Comparison of ENCODE assay signal across 38 cellular contexts in genomic region chr9:21233258-21233657, GRCh38. TPM values are rescaled to one million over a fixed set of nuclear protein-coding genes. Genes with fewer than 3 reads are reported as not detected.
"Had no signal": no experiment of that assay in that cellular context is flagged by ENCODE, and none has a peak within 500 bp of the region (broad histone marks: within the 10 kb centered on the region; RNA-seq: fewer than 3 reads in every experiment).

No MANE protein-coding gene starts in this region.

- H3K9me3 ChIP-seq: adrenal gland, body of pancreas, breast epithelium had no signal

- H3K36me3 ChIP-seq: adrenal gland, brain microvascular endothelial cell, breast epithelium had no signal

- H3K4me3 ChIP-seq: adrenal gland, body of pancreas, breast epithelium had no signal

- DNase-seq: activated B cell treated with CpG ODN at 0.5 μM for 24 hours; activated CD4-positive, alpha-beta memory T cell treated with anti-CD3 and anti-CD28 coated beads for 36 hours; activated CD4-positive, alpha-beta T cell treated with anti-CD3 and anti-CD28 coated beads for 4 hours; activated CD4-positive, alpha-beta T cell treated with anti-CD3 and anti-CD28 coated beads, Interleukin-2, amount 10 ng/mL, durations not matched to agents 24 days and 14 days; activated CD4-positive, alpha-beta T cell treated with anti-CD3 and anti-CD28 coated beads, Interleukin-2, amount 50 U/mL, for 1 hour; activated CD4-positive, alpha-beta T cell treated with anti-CD3 and anti-CD28 coated beads, Interleukin-2, amount 50 U/mL, for 4 hours; activated CD4-positive, CD25-positive, alpha-beta regulatory T cell treated with anti-CD3 and anti-CD28 coated beads, Interleukin-2, amount 50 U/mL, for 72 hours; activated CD8-positive, alpha-beta memory T cell treated with anti-CD3 and anti-CD28 coated beads, Interleukin-2, amount 50 U/mL, for 4 hours; activated CD8-positive, alpha-beta T cell treated with anti-CD3 and anti-CD28 coated beads for 36 hours; activated effector memory CD4-positive, alpha-beta T cell treated with anti-CD3 and anti-CD28 coated beads, Interleukin-2, amount 50 U/mL, for 16 hours; activated gamma-delta T cell treated with Interleukin-2 at 50 U/mL for 16 hours; activated naive CD4-positive, alpha-beta T cell; activated naive CD4-positive, alpha-beta T cell treated with anti-CD3 and anti-CD28 coated beads for 36 hours; activated naive CD4-positive, alpha-beta T cell treated with anti-CD3 and anti-CD28 coated beads, Interleukin-2, amount 50 U/mL, for 16 hours; activated naive CD8-positive, alpha-beta T cell treated with anti-CD3 and anti-CD28 coated beads for 36 hours; activated T-cell treated with anti-CD3 and anti-CD28 coated beads for 4 hours; activated T-cell treated with anti-CD3 and anti-CD28 coated beads, Interleukin-2, amount 50 U/mL, for 1 hour; activated T-cell treated with anti-CD3 and anti-CD28 coated beads, Interleukin-2, amount 50 U/mL, for 4 hours; activated T-cell treated with anti-CD3 and anti-CD28 coated beads, Interleukin-2, amount 50 U/mL, for 72 hours; adrenal gland; amniotic stem cell; aorta; body of pancreas; brain microvascular endothelial cell; central memory CD4-positive, alpha-beta T cell; T-helper 1 cell; T-helper 2 cell; T-helper 9 cell had no signal

- H3K27ac ChIP-seq: adrenal gland, body of pancreas, brain microvascular endothelial cell, breast epithelium, VCaP had no signal

- H3K27me3 Mint-ChIP-seq: activated T-helper 17 cell treated with anti-CD3 and anti-CD28 coated beads, Interleukin-2, amount 50 U/mL, for 72 hours had no signal

- H3K36me3 Mint-ChIP-seq: activated CD4-positive, alpha-beta memory T cell treated with anti-CD3 and anti-CD28 coated beads for 36 hours; activated naive CD4-positive, alpha-beta T cell treated with anti-CD3 and anti-CD28 coated beads, Interleukin-2, amount 50 U/mL, for 72 hours; activated naive CD8-positive, alpha-beta T cell treated with anti-CD3 and anti-CD28 coated beads for 36 hours had no signal

- H3K4me3 Mint-ChIP-seq: activated B cell treated with CpG ODN at 0.5 μM for 24 hours; activated CD4-positive, alpha-beta memory T cell treated with anti-CD3 and anti-CD28 coated beads for 36 hours; activated CD4-positive, alpha-beta T cell treated with anti-CD3 and anti-CD28 coated beads, Interleukin-2, amount 10 ng/mL, durations not matched to agents 24 days and 14 days; activated CD8-positive, alpha-beta T cell treated with anti-CD3 and anti-CD28 coated beads for 36 hours; activated naive CD4-positive, alpha-beta T cell treated with anti-CD3 and anti-CD28 coated beads for 36 hours; activated naive CD8-positive, alpha-beta T cell treated with anti-CD3 and anti-CD28 coated beads for 36 hours; activated T-cell treated with anti-CD3 and anti-CD28 coated beads, Interleukin-2, amount 50 U/mL, for 4 hours; activated T-cell treated with anti-CD3 and anti-CD28 coated beads, Interleukin-2, amount 50 U/mL, for 72 hours; activated T-helper 1 cell treated with anti-CD3 and anti-CD28 coated beads, Interleukin-12 subunit alpha, Interleukin-12 subunit beta, Interleukin-2, Interleukin-4 antibody, amounts not matched to agents 30 ng/mL and 10 ng/mL and 1 ng/mL, durations not matched to agents 14 hours and 24 hours and 36 hours; activated T-helper 17 cell treated with anti-CD3 and anti-CD28 coated beads, Interleukin-2, amount 50 U/mL, for 72 hours; T-helper 1 cell treated with Interleukin-12 subunit alpha and Interleukin-12 subunit beta and Interleukin-4 antibody, amounts not matched to agents 30 μg/mL and 1 μg/mL, for 36 hours; T-helper 2 cell treated with Interferon-gamma antibody and Interleukin-4, amounts not matched to agents 5 μg/mL and 100 μg/mL, for 36 hours had no signal

- H3K4me1 ChIP-seq: adrenal gland, body of pancreas, breast epithelium had no signal

- H3K27me3 ChIP-seq: adrenal gland, body of pancreas, brain microvascular endothelial cell, breast epithelium had no signal

- H3K27ac Mint-ChIP-seq: activated B cell treated with CpG ODN at 0.5 μM for 24 hours; activated CD4-positive, alpha-beta memory T cell treated with anti-CD3 and anti-CD28 coated beads for 36 hours; activated CD4-positive, alpha-beta T cell treated with anti-CD3 and anti-CD28 coated beads, Interleukin-2, amount 10 ng/mL, durations not matched to agents 24 days and 14 days; activated CD8-positive, alpha-beta T cell treated with anti-CD3 and anti-CD28 coated beads for 36 hours; activated naive CD4-positive, alpha-beta T cell treated with anti-CD3 and anti-CD28 coated beads for 36 hours; activated naive CD4-positive, alpha-beta T cell treated with anti-CD3 and anti-CD28 coated beads, Interleukin-2, amount 50 U/mL, for 72 hours; activated naive CD8-positive, alpha-beta T cell treated with anti-CD3 and anti-CD28 coated beads for 36 hours; activated T-cell treated with anti-CD3 and anti-CD28 coated beads, Interleukin-2, amount 50 U/mL, for 72 hours; activated T-helper 1 cell treated with anti-CD3 and anti-CD28 coated beads, Interleukin-12 subunit alpha, Interleukin-12 subunit beta, Interleukin-2, Interleukin-4 antibody, amounts not matched to agents 30 ng/mL and 10 ng/mL and 1 ng/mL, durations not matched to agents 14 hours and 24 hours and 36 hours; activated T-helper 17 cell treated with anti-CD3 and anti-CD28 coated beads, Interleukin-2, amount 50 U/mL, for 72 hours; T-helper 1 cell treated with Interleukin-12 subunit alpha and Interleukin-12 subunit beta and Interleukin-4 antibody, amounts not matched to agents 30 μg/mL and 1 μg/mL, for 36 hours; T-helper 2 cell treated with Interferon-gamma antibody and Interleukin-4, amounts not matched to agents 5 μg/mL and 100 μg/mL, for 36 hours had no signal

- ATAC-seq: activated CD8-positive, alpha-beta T cell treated with anti-CD3 and anti-CD28 coated beads for 36 hours; activated naive CD4-positive, alpha-beta T cell treated with anti-CD3 and anti-CD28 coated beads, Interleukin-2, amount 50 U/mL, for 72 hours; activated T-cell treated with anti-CD3 and anti-CD28 coated beads, Interleukin-2, amount 50 U/mL, for 4 hours; activated T-helper 17 cell treated with anti-CD3 and anti-CD28 coated beads, Interleukin-2, amount 50 U/mL, for 72 hours; body of pancreas had no signal

- H3K9me3 Mint-ChIP-seq: activated B cell treated with CpG ODN at 0.5 μM for 24 hours; activated CD4-positive, alpha-beta memory T cell treated with anti-CD3 and anti-CD28 coated beads for 36 hours; activated CD4-positive, alpha-beta T cell treated with anti-CD3 and anti-CD28 coated beads, Interleukin-2, amount 10 ng/mL, durations not matched to agents 24 days and 14 days; activated CD8-positive, alpha-beta T cell treated with anti-CD3 and anti-CD28 coated beads for 36 hours; activated naive CD4-positive, alpha-beta T cell treated with anti-CD3 and anti-CD28 coated beads for 36 hours; activated naive CD4-positive, alpha-beta T cell treated with anti-CD3 and anti-CD28 coated beads, Interleukin-2, amount 50 U/mL, for 72 hours; activated naive CD8-positive, alpha-beta T cell treated with anti-CD3 and anti-CD28 coated beads for 36 hours; activated T-cell treated with anti-CD3 and anti-CD28 coated beads, Interleukin-2, amount 50 U/mL, for 4 hours; activated T-cell treated with anti-CD3 and anti-CD28 coated beads, Interleukin-2, amount 50 U/mL, for 72 hours; activated T-helper 1 cell treated with anti-CD3 and anti-CD28 coated beads, Interleukin-12 subunit alpha, Interleukin-12 subunit beta, Interleukin-2, Interleukin-4 antibody, amounts not matched to agents 30 ng/mL and 10 ng/mL and 1 ng/mL, durations not matched to agents 14 hours and 24 hours and 36 hours; activated T-helper 17 cell treated with anti-CD3 and anti-CD28 coated beads, Interleukin-2, amount 50 U/mL, for 72 hours; T-helper 1 cell treated with Interleukin-12 subunit alpha and Interleukin-12 subunit beta and Interleukin-4 antibody, amounts not matched to agents 30 μg/mL and 1 μg/mL, for 36 hours; T-helper 2 cell treated with Interferon-gamma antibody and Interleukin-4, amounts not matched to agents 5 μg/mL and 100 μg/mL, for 36 hours had no signal

RNA-seq across cellular contexts. Expression of gene IFNA17, which starts 5.2 kb away (rescaled TPM):
- total RNA-seq: activated B cell treated with CpG ODN at 0.5 μM for 24 hours; activated CD4-positive, alpha-beta memory T cell treated with anti-CD3 and anti-CD28 coated beads for 36 hours; activated CD4-positive, alpha-beta T cell treated with anti-CD3 and anti-CD28 coated beads, Interleukin-2, amount 10 ng/mL, durations not matched to agents 24 days and 14 days; activated CD8-positive, alpha-beta memory T cell treated with anti-CD3 and anti-CD28 coated beads for 36 hours; activated CD8-positive, alpha-beta T cell treated with anti-CD3 and anti-CD28 coated beads for 36 hours; activated naive CD4-positive, alpha-beta T cell treated with anti-CD3 and anti-CD28 coated beads for 36 hours; activated naive CD4-positive, alpha-beta T cell treated with anti-CD3 and anti-CD28 coated beads, Interleukin-2, amount 50 U/mL, for 72 hours; activated naive CD8-positive, alpha-beta T cell treated with anti-CD3 and anti-CD28 coated beads for 36 hours; activated T-cell treated with anti-CD3 and anti-CD28 coated beads, Interleukin-2, amount 50 U/mL, for 4 hours; activated T-cell treated with anti-CD3 and anti-CD28 coated beads, Interleukin-2, amount 50 U/mL, for 72 hours; activated T-helper 1 cell treated with anti-CD3 and anti-CD28 coated beads, Interleukin-12 subunit alpha, Interleukin-12 subunit beta, Interleukin-2, Interleukin-4 antibody, amounts not matched to agents 30 ng/mL and 10 ng/mL and 1 ng/mL, durations not matched to agents 14 hours and 24 hours and 36 hours; activated T-helper 17 cell treated with anti-CD3 and anti-CD28 coated beads, Interleukin-2, amount 50 U/mL, for 72 hours; adrenal gland; aorta; astrocyte; body of pancreas; breast epithelium; cardiac septum had no signal
- polyA plus RNA-seq: adrenal gland, aorta had no signal

RNA-seq across cellular contexts. Expression of gene IFNA14, which starts 6.5 kb away (rescaled TPM):
- total RNA-seq: activated B cell treated with CpG ODN at 0.5 μM for 24 hours; activated CD4-positive, alpha-beta memory T cell treated with anti-CD3 and anti-CD28 coated beads for 36 hours; activated CD4-positive, alpha-beta T cell treated with anti-CD3 and anti-CD28 coated beads, Interleukin-2, amount 10 ng/mL, durations not matched to agents 24 days and 14 days; activated CD8-positive, alpha-beta memory T cell treated with anti-CD3 and anti-CD28 coated beads for 36 hours; activated CD8-positive, alpha-beta T cell treated with anti-CD3 and anti-CD28 coated beads for 36 hours; activated naive CD4-positive, alpha-beta T cell treated with anti-CD3 and anti-CD28 coated beads for 36 hours; activated naive CD4-positive, alpha-beta T cell treated with anti-CD3 and anti-CD28 coated beads, Interleukin-2, amount 50 U/mL, for 72 hours; activated naive CD8-positive, alpha-beta T cell treated with anti-CD3 and anti-CD28 coated beads for 36 hours; activated T-cell treated with anti-CD3 and anti-CD28 coated beads, Interleukin-2, amount 50 U/mL, for 4 hours; activated T-cell treated with anti-CD3 and anti-CD28 coated beads, Interleukin-2, amount 50 U/mL, for 72 hours; activated T-helper 1 cell treated with anti-CD3 and anti-CD28 coated beads, Interleukin-12 subunit alpha, Interleukin-12 subunit beta, Interleukin-2, Interleukin-4 antibody, amounts not matched to agents 30 ng/mL and 10 ng/mL and 1 ng/mL, durations not matched to agents 14 hours and 24 hours and 36 hours; activated T-helper 17 cell treated with anti-CD3 and anti-CD28 coated beads, Interleukin-2, amount 50 U/mL, for 72 hours; adrenal gland; aorta; astrocyte; body of pancreas; breast epithelium; cardiac septum had no signal
- polyA plus RNA-seq: adrenal gland, aorta had no signal

RNA-seq across cellular contexts. Expression of gene IFNA16, which starts 16.1 kb away (rescaled TPM):
- total RNA-seq: activated B cell treated with CpG ODN at 0.5 μM for 24 hours; activated CD4-positive, alpha-beta memory T cell treated with anti-CD3 and anti-CD28 coated beads for 36 hours; activated CD4-positive, alpha-beta T cell treated with anti-CD3 and anti-CD28 coated beads, Interleukin-2, amount 10 ng/mL, durations not matched to agents 24 days and 14 days; activated CD8-positive, alpha-beta memory T cell treated with anti-CD3 and anti-CD28 coated beads for 36 hours; activated CD8-positive, alpha-beta T cell treated with anti-CD3 and anti-CD28 coated beads for 36 hours; activated naive CD4-positive, alpha-beta T cell treated with anti-CD3 and anti-CD28 coated beads for 36 hours; activated naive CD4-positive, alpha-beta T cell treated with anti-CD3 and anti-CD28 coated beads, Interleukin-2, amount 50 U/mL, for 72 hours; activated naive CD8-positive, alpha-beta T cell treated with anti-CD3 and anti-CD28 coated beads for 36 hours; activated T-cell treated with anti-CD3 and anti-CD28 coated beads, Interleukin-2, amount 50 U/mL, for 4 hours; activated T-cell treated with anti-CD3 and anti-CD28 coated beads, Interleukin-2, amount 50 U/mL, for 72 hours; activated T-helper 1 cell treated with anti-CD3 and anti-CD28 coated beads, Interleukin-12 subunit alpha, Interleukin-12 subunit beta, Interleukin-2, Interleukin-4 antibody, amounts not matched to agents 30 ng/mL and 10 ng/mL and 1 ng/mL, durations not matched to agents 14 hours and 24 hours and 36 hours; activated T-helper 17 cell treated with anti-CD3 and anti-CD28 coated beads, Interleukin-2, amount 50 U/mL, for 72 hours; adrenal gland; aorta; astrocyte; body of pancreas; breast epithelium; cardiac septum had no signal
- polyA plus RNA-seq: adrenal gland, aorta had no signal

RNA-seq across cellular contexts. Expression of gene IFNA10, which starts 26.3 kb away (rescaled TPM):
- total RNA-seq: activated B cell treated with CpG ODN at 0.5 μM for 24 hours; activated CD4-positive, alpha-beta memory T cell treated with anti-CD3 and anti-CD28 coated beads for 36 hours; activated CD4-positive, alpha-beta T cell treated with anti-CD3 and anti-CD28 coated beads, Interleukin-2, amount 10 ng/mL, durations not matched to agents 24 days and 14 days; activated CD8-positive, alpha-beta memory T cell treated with anti-CD3 and anti-CD28 coated beads for 36 hours; activated CD8-positive, alpha-beta T cell treated with anti-CD3 and anti-CD28 coated beads for 36 hours; activated naive CD4-positive, alpha-beta T cell treated with anti-CD3 and anti-CD28 coated beads for 36 hours; activated naive CD4-positive, alpha-beta T cell treated with anti-CD3 and anti-CD28 coated beads, Interleukin-2, amount 50 U/mL, for 72 hours; activated naive CD8-positive, alpha-beta T cell treated with anti-CD3 and anti-CD28 coated beads for 36 hours; activated T-cell treated with anti-CD3 and anti-CD28 coated beads, Interleukin-2, amount 50 U/mL, for 4 hours; activated T-cell treated with anti-CD3 and anti-CD28 coated beads, Interleukin-2, amount 50 U/mL, for 72 hours; activated T-helper 1 cell treated with anti-CD3 and anti-CD28 coated beads, Interleukin-12 subunit alpha, Interleukin-12 subunit beta, Interleukin-2, Interleukin-4 antibody, amounts not matched to agents 30 ng/mL and 10 ng/mL and 1 ng/mL, durations not matched to agents 14 hours and 24 hours and 36 hours; activated T-helper 17 cell treated with anti-CD3 and anti-CD28 coated beads, Interleukin-2, amount 50 U/mL, for 72 hours; adrenal gland; aorta; astrocyte; body of pancreas; breast epithelium; cardiac septum had no signal
- polyA plus RNA-seq: adrenal gland, aorta had no signal

RNA-seq across cellular contexts. Expression of gene IFNA7, which starts 31.3 kb away (rescaled TPM):
- total RNA-seq: activated B cell treated with CpG ODN at 0.5 μM for 24 hours; activated CD4-positive, alpha-beta memory T cell treated with anti-CD3 and anti-CD28 coated beads for 36 hours; activated CD4-positive, alpha-beta T cell treated with anti-CD3 and anti-CD28 coated beads, Interleukin-2, amount 10 ng/mL, durations not matched to agents 24 days and 14 days; activated CD8-positive, alpha-beta memory T cell treated with anti-CD3 and anti-CD28 coated beads for 36 hours; activated CD8-positive, alpha-beta T cell treated with anti-CD3 and anti-CD28 coated beads for 36 hours; activated naive CD4-positive, alpha-beta T cell treated with anti-CD3 and anti-CD28 coated beads for 36 hours; activated naive CD4-positive, alpha-beta T cell treated with anti-CD3 and anti-CD28 coated beads, Interleukin-2, amount 50 U/mL, for 72 hours; activated naive CD8-positive, alpha-beta T cell treated with anti-CD3 and anti-CD28 coated beads for 36 hours; activated T-cell treated with anti-CD3 and anti-CD28 coated beads, Interleukin-2, amount 50 U/mL, for 4 hours; activated T-cell treated with anti-CD3 and anti-CD28 coated beads, Interleukin-2, amount 50 U/mL, for 72 hours; activated T-helper 1 cell treated with anti-CD3 and anti-CD28 coated beads, Interleukin-12 subunit alpha, Interleukin-12 subunit beta, Interleukin-2, Interleukin-4 antibody, amounts not matched to agents 30 ng/mL and 10 ng/mL and 1 ng/mL, durations not matched to agents 14 hours and 24 hours and 36 hours; activated T-helper 17 cell treated with anti-CD3 and anti-CD28 coated beads, Interleukin-2, amount 50 U/mL, for 72 hours; adrenal gland; aorta; astrocyte; body of pancreas; breast epithelium; cardiac septum had no signal
- polyA plus RNA-seq: adrenal gland, aorta had no signal
